ENCODE assay signal across 8 cellular contexts in the genomic region with DNA sequence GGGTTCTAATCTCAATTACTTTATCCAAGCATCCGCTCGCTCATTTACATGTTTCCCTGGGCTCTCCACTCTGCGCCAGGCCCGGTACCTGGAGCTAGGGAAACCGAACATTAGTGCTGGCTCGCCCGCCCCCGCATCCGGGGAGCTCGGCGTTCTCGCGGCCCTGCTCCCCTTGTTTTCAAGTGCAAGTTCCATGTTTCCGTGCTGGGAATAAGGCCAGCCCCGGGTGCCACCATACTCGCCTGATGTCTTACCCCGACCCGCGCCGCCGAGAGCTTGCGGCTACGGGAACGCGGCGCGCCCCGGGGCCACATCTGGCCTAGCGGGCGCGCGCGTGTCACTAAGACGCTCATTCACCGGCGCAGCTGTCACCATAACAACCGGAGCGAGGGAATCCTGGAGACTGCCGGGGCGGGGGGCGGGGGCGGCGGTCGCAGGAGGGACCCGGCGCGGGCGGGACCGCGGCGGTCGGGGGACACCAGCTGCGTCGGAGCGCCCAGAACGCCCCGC. TPM values are rescaled to one million over a fixed set of nuclear protein-coding genes. Genes with fewer than 3 reads are reported as not detected.
A peak's percentile ranks its signal among the peaks of the same experiment; 100 is the strongest.
DNase-seq lines count a peak whose midpoint lies in the region; ATAC-seq, FAIRE-seq and TF ChIP-seq lines count a peak whose summit lies in the region.

A gene with protein sequence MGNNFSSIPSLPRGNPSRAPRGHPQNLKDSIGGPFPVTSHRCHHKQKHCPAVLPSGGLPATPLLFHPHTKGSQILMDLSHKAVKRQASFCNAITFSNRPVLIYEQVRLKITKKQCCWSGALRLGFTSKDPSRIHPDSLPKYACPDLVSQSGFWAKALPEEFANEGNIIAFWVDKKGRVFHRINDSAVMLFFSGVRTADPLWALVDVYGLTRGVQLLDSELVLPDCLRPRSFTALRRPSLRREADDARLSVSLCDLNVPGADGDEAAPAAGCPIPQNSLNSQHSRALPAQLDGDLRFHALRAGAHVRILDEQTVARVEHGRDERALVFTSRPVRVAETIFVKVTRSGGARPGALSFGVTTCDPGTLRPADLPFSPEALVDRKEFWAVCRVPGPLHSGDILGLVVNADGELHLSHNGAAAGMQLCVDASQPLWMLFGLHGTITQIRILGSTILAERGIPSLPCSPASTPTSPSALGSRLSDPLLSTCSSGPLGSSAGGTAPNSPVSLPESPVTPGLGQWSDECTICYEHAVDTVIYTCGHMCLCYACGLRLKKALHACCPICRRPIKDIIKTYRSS (plus strand): TSS at position 344 of the 510 bp plus-strand sequence. CDS start 683 bp downstream, outside the sequence.

- no peak for ATAC-seq in A549

- no peak within 1 kb of the TSS for H3K4ac ChIP-seq in neuronal stem cell (ENCODE audit: low read length)

- WGBS in A549 (ENCODE audit: missing lambda C conversion rate) = 44% methylated on average over 28 of the region's 57 CpGs
- 6 to 9% methylated on average over 31 to 48 of the region's 57 CpGs for WGBS in GM23248 (ENCODE audit: low coverage in 1 of 2, low lambda C conversion rate in 2 of 2, missing lambda C conversion rate in 2 of 2), 2 experiments
- WGBS in neuronal stem cell (ENCODE audit: extremely low coverage in 2 of 2, insufficient read length in 2 of 2, insufficient replicate concordance in 1 of 2), 2 donors = no CpG with 5 or more reads among the region's 57 CpGs

- peak within 1 kb of the TSS; percentile 90 for H3K18ac ChIP-seq in neuronal stem cell (ENCODE audit: low read length)

- TF ChIP-seq CTCF in A549 (IDR thresholded peaks at IDR 0.05) = no peak
- no peak for TF ChIP-seq CTCF in fibroblast of lung (conservative IDR thresholded peaks at IDR 0.05 in 1 of 2, IDR thresholded peaks at IDR 0.05 in 1 of 2; ENCODE audit: low read depth in 1 of 2, low read length in 2 of 2)

- no peak for TF ChIP-seq RAD21 in A549 (conservative IDR thresholded peaks at IDR 0.05 in 1 of 2, IDR thresholded peaks at IDR 0.05 in 1 of 2)

- H3K79me2 ChIP-seq in GM23248 (ENCODE audit: insufficient read depth) (no peaks in the 10 kb centered on the region), fibroblast of lung (ENCODE audit: control insufficient read depth, insufficient read depth, low read length) (no peaks in the 10 kb centered on the region)

- CTCF ChIA-PET in A549 (lab: Yijun Ruan, JAX) = interaction anchor here (0.6 to 4.0 kb wide), 14 partner anchors 8 to 99 kb away, joined by 3 to 17 read pairs (median 4); no protein-coding TSS in a partner anchor

- no peak within 1 kb of the TSS for H4K91ac ChIP-seq in neuronal stem cell (ENCODE audit: low read depth, low read length, poor library complexity)

- no peak within 1 kb of the TSS for H4K8ac ChIP-seq in neuronal stem cell (ENCODE audit: low read depth, low read length)

- H4K20me1 ChIP-seq in GM23248 (ENCODE audit: insufficient read depth) (no peaks in the 10 kb centered on the region), fibroblast of lung (ENCODE audit: control insufficient read depth, extremely low read depth, insufficient read depth, low read length) (no peaks in the 10 kb centered on the region)

- no peaks in the 10 kb centered on the region for H3K9me2 ChIP-seq in GM23248 (ENCODE audit: insufficient read depth)

- H3K27ac ChIP-seq in A549 (peak within 1 kb of the TSS; percentile 35 to 84; a peak in 4 of 6 replicates), GM23248 (no peak within 1 kb of the TSS), fibroblast of lung (ENCODE audit: insufficient read depth, low read length) (no peak within 1 kb of the TSS), neuronal stem cell (replicated peaks; ENCODE audit: low read length) (no peak within 1 kb of the TSS)

- H2BK120ac ChIP-seq in neuronal stem cell (ENCODE audit: low read depth, low read length) = no peak within 1 kb of the TSS

- POLR2A ChIA-PET in A549 (lab: Yijun Ruan, JAX) = no interaction called here

- H3F3A ChIP-seq in GM23248 (ENCODE audit: insufficient read depth) = peaks cover 11% of the 10 kb centered on the region

- H3K23ac ChIP-seq in neuronal stem cell (ENCODE audit: low read depth, low read length, poor library complexity) = peak within 1 kb of the TSS; percentile 81

- H3K79me1 ChIP-seq in neuronal stem cell (ENCODE audit: low read depth, low read length) = no peaks in the 10 kb centered on the region

- no peak for TF ChIP-seq EP300 in A549 (IDR thresholded peaks at IDR 0.05)

- in situ Hi-C loops in GM23248 (cut with MboI) = no loop called here

- peak within 1 kb of the TSS; percentile 26 for H2BK12ac ChIP-seq in neuronal stem cell (ENCODE audit: low read length)

- H3K14ac ChIP-seq in neuronal stem cell (ENCODE audit: low read length) = peak within 1 kb of the TSS; percentile 57

- H2AK5ac ChIP-seq in neuronal stem cell (ENCODE audit: low read depth, low read length) = peak within 1 kb of the TSS; percentile 54

- no peak for TF ChIP-seq POLR2A in A549 (IDR thresholded peaks at IDR 0.05; ENCODE audit: low read length)

- H2BK5ac ChIP-seq in neuronal stem cell (ENCODE audit: low read length) = peak within 1 kb of the TSS; percentile 72

- H2BK15ac ChIP-seq in neuronal stem cell (ENCODE audit: low read length) = peak within 1 kb of the TSS; percentile 20

- H3K9ac ChIP-seq in GM23248 (0 out of 2 replicates have a peak within 1 kb of the TSS, but pooled peaks have one; percentile 25), fibroblast of lung (ENCODE audit: insufficient read depth, low read length) (peak within 1 kb of the TSS; percentile 13), neuronal stem cell (ENCODE audit: low read depth, low read length, poor library complexity) (peak within 1 kb of the TSS; percentile 82)

- H3K4me2 ChIP-seq in A549 = peak within 1 kb of the TSS; percentile 100
- peak within 1 kb of the TSS; percentile 65 for H3K4me2 ChIP-seq in GM23248 (ENCODE audit: unreplicated experiment)
- peak within 1 kb of the TSS; percentile 76 for H3K4me2 ChIP-seq in fibroblast of lung (ENCODE audit: extremely low read depth, insufficient read depth, low read length)
- peak within 1 kb of the TSS; percentile 100 for H3K4me2 ChIP-seq in neuronal stem cell (ENCODE audit: insufficient read depth, low read length, poor library complexity, severe bottlenecking)

- FAIRE-seq in A549 (lab: Jason Lieb, UNC) = no peak

- H3K4me1 ChIP-seq in A549 (peaks cover 13% of the 10 kb centered on the region), GM23248 (ENCODE audit: insufficient read depth) (peaks cover 12% of the 10 kb centered on the region), fibroblast of lung (ENCODE audit: control insufficient read depth, extremely low read depth, insufficient read depth, low read length) (peaks cover 18% of the 10 kb centered on the region), neuronal stem cell (ENCODE audit: control insufficient read depth in 2 of 2, insufficient read depth in 1 of 2, low read depth in 1 of 2, low read length in 2 of 2) (peaks cover 10 to 15% of the 10 kb centered on the region in 2 donors)

- H3K9me3 ChIP-seq in A549 (no peaks in the 10 kb centered on the region), GM23248 (ENCODE audit: low read depth) (no peaks in the 10 kb centered on the region), fibroblast of lung (ENCODE audit: control insufficient read depth, insufficient read depth, low read depth, low read length) (no peaks in the 10 kb centered on the region), neuronal stem cell (replicated peaks in 1 of 2; ENCODE audit: control insufficient read depth in 2 of 2, insufficient read depth in 1 of 2, low read depth in 1 of 2, low read length in 2 of 2) (no peaks in the 10 kb centered on the region)

- DNase-seq in A549 (ENCODE audit: low read depth in 1 of 2, low spot score in 1 of 2) (no peak), GM23248 (peak; percentile 60), fibroblast of lung (ENCODE audit: low read depth in 2 of 2) (no peak), neuronal stem cell (ENCODE audit: low spot score) (peak; percentile 66), GM19238 (ENCODE audit: insufficient read length, low spot score) (no peak), SKM-1 treated with dmso at 0.1 percent for 144 hours (lab: John Stamatoyannopoulos, UW; ENCODE audit: unreplicated experiment) (no peak), GF-D8 (lab: John Stamatoyannopoulos, UW) (no peak)
- DNase-seq in activated CD4-positive, alpha-beta T cell treated with anti-CD3 and anti-CD28 coated beads, Interleukin-2, amount 50 U/mL, for 48 hours = peak; percentile 29 to 41

- H3K36me3 ChIP-seq in GM23248 (ENCODE audit: low read depth) = no peaks in the 10 kb centered on the region
- no peaks in the 10 kb centered on the region for H3K36me3 ChIP-seq in fibroblast of lung (ENCODE audit: control insufficient read depth, insufficient read depth, low read length)
- no peaks in the 10 kb centered on the region for H3K36me3 ChIP-seq in neuronal stem cell (replicated peaks in 1 of 2; ENCODE audit: control insufficient read depth in 2 of 2, insufficient read depth in 2 of 2, low read length in 2 of 2)

- H2AFZ ChIP-seq in GM23248 (peak within 1 kb of the TSS; percentile 59), fibroblast of lung (ENCODE audit: low read length) (no peak within 1 kb of the TSS), neuronal stem cell (ENCODE audit: low read length) (peak within 1 kb of the TSS; percentile 93)

- H3K27me3 ChIP-seq in GM23248 (replicated peaks; ENCODE audit: insufficient read depth) (peaks cover 36% of the 10 kb centered on the region), fibroblast of lung (ENCODE audit: control insufficient read depth, insufficient read depth, low read length) (peaks cover 38% of the 10 kb centered on the region), neuronal stem cell (ENCODE audit: control insufficient read depth in 3 of 3, insufficient read depth in 3 of 3, low read depth in 1 of 3, low read length in 3 of 3) (peaks cover 5 to 56% (median 25%) of the 10 kb centered on the region in 3 experiments)

- H3K4me3 ChIP-seq in A549 (peak within 1 kb of the TSS; percentile 76), GM23248 (peak within 1 kb of the TSS; percentile 66), fibroblast of lung (replicated peaks in 1 of 4; ENCODE audit: control extremely low read depth in 1 of 4, insufficient read depth in 1 of 4, low read depth in 3 of 4, low read length in 4 of 4) (peak within 1 kb of the TSS in 3 of 4 experiments; percentile 10 to 47 (median 26)), neuronal stem cell (ENCODE audit: low read length in 2 of 2) (peak within 1 kb of the TSS; percentile 56 to 90)

RNA-seq across cellular contexts. Expression of the gene that starts here (rescaled TPM):
- polyA plus RNA-seq in A549 (2011; rRNA removed) (0.06 and 0.09 TPM in 2 replicates), A549 (2017; fragmentation: RNase III; extraction: RNeasy Plus Mini Kit Qiagen cat#74134 plus additional on column Dnase treatment) (0.12 to 0.37 TPM (median 0.26 TPM) in 3 replicates), GM23248 (2016; fragmentation: Nextera tagmentation; extraction: Ambion mirVana) (1.5 TPM in 2 replicates), fibroblast of lung (0.11 and 0.12 TPM in 2 replicates)
- polyA plus RNA-seq in A549 (2012; cell fraction: cytosol; rRNA removed) = 0.07 and 0.09 TPM in 2 replicates
- polyA plus RNA-seq in A549 (2012; cell fraction: nucleus; rRNA removed) = 0.24 and 0.61 TPM in 2 replicates
- 0.15 and 0.66 TPM in 2 replicates for polyA minus RNA-seq in A549 (2011; rRNA and poly(A)+ RNA removed)
- 0.63 and 1.1 TPM in 2 replicates for total RNA-seq in GM23248 (2014; rRNA removed; shearing (Covaris generic))
- total RNA-seq in fibroblast of lung = under 0.01 TPM in 1 of 2 replicates, not detected in the other
- polyA plus RNA-seq in fibroblast of lung (2012) = 0.37 and 0.47 TPM in 2 replicates
- 0.19 TPM in 1 of 2 replicates, not detected in the other for polyA minus RNA-seq in fibroblast of lung (ENCODE audit: low replicate concordance)
- polyA plus RNA-seq in neuronal stem cell (2013, experiment 1 of 2) = 1.4 TPM
- 1.7 TPM for polyA plus RNA-seq in neuronal stem cell (2013, experiment 2 of 2)

Comparison
In these comparisons a context has a peak if more than half of its experiments do, and no peak if none do; other contexts are left out.
1. DNase-seq: peak in GM23248 (single experiment), activated CD4-positive, alpha-beta T cell treated with anti-CD3 and anti-CD28 coated beads, Interleukin-2, amount 50 U/mL, for 48 hours (2 of 2) and neuronal stem cell (single experiment); none in A549 (0 of 2), fibroblast of lung (0 of 2), GM19238 (single experiment), SKM-1 treated with dmso at 0.1 percent for 144 hours (single experiment) and GF-D8 (single experiment).
2. H3K27ac ChIP-seq: peak in A549 (2 of 2); none in GM23248 (single experiment), fibroblast of lung (single experiment) and neuronal stem cell (single experiment).
3. H3K4me3 ChIP-seq: peak in every context shown above with its lines; median percentile 76 in A549; 73 in neuronal stem cell; 66 in GM23248; 26 in fibroblast of lung.
4. H3K9ac ChIP-seq: peak in every context shown above with its lines; median percentile 82 in neuronal stem cell; 25 in GM23248; 13 in fibroblast of lung.
5. Peak in every context shown above with its lines, with median percentiles within 50 percentile points of each other: H3K4me2 ChIP-seq.